Comparison of ENCODE assay signal across 15 cellular contexts in genomic region chr3:136532766-136533165, GRCh38.
DNase-seq lines count a peak whose midpoint lies in the region; ATAC-seq, FAIRE-seq and TF ChIP-seq lines count a peak whose summit lies in the region.
"Had no signal": no experiment of that assay in that cellular context is flagged by ENCODE, and none has a peak within 500 bp of the region (broad histone marks: within the 10 kb centered on the region; RNA-seq: fewer than 3 reads in every experiment).

No MANE protein-coding gene starts in this region.

- H3K4me1 ChIP-seq in GM12878 (ENCODE audit: control insufficient read depth, insufficient read depth, low read length) = no peaks in the 10 kb centered on the region
- H3K4me1 ChIP-seq: HAP-1 had no signal

- no peak overlapping the region for H3K9ac ChIP-seq in GM12878 (ENCODE audit: control insufficient read depth, insufficient read depth, low read length)

- intact Hi-C loops in GM12878 (cut with micrococcal nuclease; ENCODE audit: unreplicated experiment) = no loop called here

- no peak for ATAC-seq in GM12878

- H4K20me1 ChIP-seq in GM12878 (ENCODE audit: control insufficient read depth, insufficient read depth) = no peaks in the 10 kb centered on the region

- H3K36me3 Mint-ChIP-seq in chondrocyte (ENCODE audit: low read depth) = peaks cover 8% of the 10 kb centered on the region

- no peaks in the 10 kb centered on the region for H3K27me3 ChIP-seq in GM12878 (replicated peaks in 1 of 2; ENCODE audit: control insufficient read depth in 2 of 2, insufficient read depth in 2 of 2, low read length in 1 of 2)

- no peak overlapping the region for H3K4me2 ChIP-seq in GM12878 (ENCODE audit: control insufficient read depth, insufficient read depth)

- no peak overlapping the region for H3K27ac Mint-ChIP-seq in chondrocyte (ENCODE audit: unreplicated experiment)
- H3K27ac Mint-ChIP-seq: CD4-positive, alpha-beta memory T cell; HFFc6 had no signal

- in situ Hi-C loops in GM12878 (cut with MboI) = no loop called here

- TF ChIP-seq EP300 in GM12878 (IDR thresholded peaks at IDR 0.05; ENCODE audit: borderline replicate concordance in 1 of 2, control insufficient read depth in 1 of 2, low read depth in 2 of 2, low read length in 2 of 2) = no peak

- no peak overlapping the region for H2AFZ ChIP-seq in GM12878 (ENCODE audit: control insufficient read depth, low read depth, low read length)

- TF ChIP-seq POLR2A in GM12891 (IDR thresholded peaks at IDR 0.05; ENCODE audit: low read depth, low read length) = no peak
- TF ChIP-seq POLR2A in GM12892 (IDR thresholded peaks at IDR 0.05; ENCODE audit: low read depth, low read length) = no peak
- no peak for TF ChIP-seq POLR2A in GM12878 (IDR thresholded peaks at IDR 0.05; ENCODE audit: low read depth, low read length)

- H3K79me2 ChIP-seq in GM12878 (ENCODE audit: control insufficient read depth, insufficient read depth, low read length) = no peaks in the 10 kb centered on the region

- DNase-seq in GM12891 (ENCODE audit: insufficient read length, low spot score) = no peak
- no peak for DNase-seq in GM12892 (ENCODE audit: insufficient read length)
- no peak for DNase-seq in GM12878 (ENCODE audit: low read depth, low spot score)
- no peak for DNase-seq in activated CD4-positive, alpha-beta T cell treated with anti-CD3 and anti-CD28 coated beads for 1 hour
- no peak for DNase-seq in chondrocyte (ENCODE audit: low spot score)
- DNase-seq in GDM1 (lab: John Stamatoyannopoulos, UW) = no peak
- DNase-seq: C1 segment of cervical spinal cord; Calu3; CD4-positive, alpha-beta memory T cell; COR-L47; DMS53; DMS79 treated with DMSO at 0.1 percent for 48 hours; GOT3; HFFc6 had no signal

- POLR2A ChIA-PET in GM12878 (lab: Charles Lee) = no interaction called here

- no peak overlapping the region for H3K4me3 Mint-ChIP-seq in chondrocyte (ENCODE audit: unreplicated experiment)
- H3K4me3 Mint-ChIP-seq: CD4-positive, alpha-beta memory T cell; HFFc6 had no signal

- no TSS peak for BruUV-seq in GM12878 (replicated peaks; lab: Mats Ljungman, UMichigan)

- RAD21 ChIA-PET in GM12878 (lab: Charles Lee; ENCODE audit: unreplicated experiment) = no interaction called here

- H3K4me3 ChIP-seq in GM12878 = no peak overlapping the region
- H3K4me3 ChIP-seq: HAP-1 had no signal

- peaks cover 0 to under 1% of the 10 kb centered on the region in 2 experiments; a peak in 2 of 4 replicates for H3K36me3 ChIP-seq in GM12878 (ENCODE audit: control insufficient read depth in 2 of 2, insufficient read depth in 2 of 2, low read length in 1 of 2)
- H3K36me3 ChIP-seq: HAP-1 had no signal

- WGBS in GM12878 (ENCODE audit: insufficient coverage, insufficient replicate concordance, low lambda C conversion rate, missing lambda C conversion rate) = 95% methylated on average over 1 of the region's 1 CpG

- SMC1A ChIA-PET in GM12878 (lab: Charles Lee; ENCODE audit: uncharacterized antibody, unreplicated experiment) = no interaction called here

- TF ChIP-seq CTCF in GM12878 (IDR thresholded peaks at IDR 0.05 in 2 of 3, conservative IDR thresholded peaks at IDR 0.05 in 1 of 3; ENCODE audit: control insufficient read depth in 2 of 3, extremely low read depth in 1 of 3, insufficient read depth in 1 of 3, low read depth in 3 of 3, low read length in 3 of 3) (no peak), chondrocyte (IDR thresholded peaks at IDR 0.05) (no peak)

- H3K27me3 Mint-ChIP-seq in chondrocyte (ENCODE audit: low read depth) = no peaks in the 10 kb centered on the region
- H3K27me3 Mint-ChIP-seq: CD4-positive, alpha-beta memory T cell had no signal

- no peak for FAIRE-seq in GM12891 (lab: Jason Lieb, UNC)
- FAIRE-seq in GM12892 (lab: Jason Lieb, UNC) = peak; percentile 27
- FAIRE-seq in GM12878 (lab: Jason Lieb, UNC) = peak; percentile 38

- H3K9me3 Mint-ChIP-seq in chondrocyte (ENCODE audit: low read depth) = peaks cover 15% of the 10 kb centered on the region

- H3K4me1 Mint-ChIP-seq in chondrocyte (ENCODE audit: low read depth) = no peaks in the 10 kb centered on the region

- H3K27ac ChIP-seq in GM12878 (ENCODE audit: control insufficient read depth, insufficient read depth) = no peak overlapping the region

- TF ChIP-seq RAD21 in GM12878 (IDR thresholded peaks at IDR 0.05; ENCODE audit: insufficient read depth, low read depth, low read length) = no peak

- peaks cover 1% of the 10 kb centered on the region; the same call in 2 of the 3 replicates for H3K9me3 ChIP-seq in GM12878 (replicated peaks; ENCODE audit: control insufficient read depth, insufficient read depth, low read length)
- H3K9me3 ChIP-seq: HAP-1 had no signal

- CTCF ChIA-PET in GM12878 (lab: Yijun Ruan, JAX) = no interaction called here

TF ChIP-seq in GM12891, 5 proteins besides CTCF, POLR2A, EP300 and RAD21:
- TF ChIP-seq SPI1 (IDR thresholded peaks at IDR 0.05; ENCODE audit: low read depth, low read length) = peak; percentile 54
- TF ChIP-seq POLR2AphosphoS5 (IDR thresholded peaks at IDR 0.05; ENCODE audit: low read depth, low read length) = no peak
TF ChIP-seq in GM12891: peak in this region for 1.

TF ChIP-seq in GM12878, 131 proteins besides CTCF, POLR2A, EP300 and RAD21:
- no peak for TF ChIP-seq POU2F2 (IDR thresholded peaks at IDR 0.05; ENCODE audit: borderline replicate concordance, low read depth, low read length)
- TF ChIP-seq SMC3 (IDR thresholded peaks at IDR 0.05; ENCODE audit: borderline replicate concordance, low read length) = no peak
- TF ChIP-seq CHD1 (IDR thresholded peaks at IDR 0.05; ENCODE audit: low read depth, low read length) = no peak
- no peak for TF ChIP-seq SP1 (IDR thresholded peaks at IDR 0.05; ENCODE audit: low read depth, low read length)
- TF ChIP-seq, protein P1, sequence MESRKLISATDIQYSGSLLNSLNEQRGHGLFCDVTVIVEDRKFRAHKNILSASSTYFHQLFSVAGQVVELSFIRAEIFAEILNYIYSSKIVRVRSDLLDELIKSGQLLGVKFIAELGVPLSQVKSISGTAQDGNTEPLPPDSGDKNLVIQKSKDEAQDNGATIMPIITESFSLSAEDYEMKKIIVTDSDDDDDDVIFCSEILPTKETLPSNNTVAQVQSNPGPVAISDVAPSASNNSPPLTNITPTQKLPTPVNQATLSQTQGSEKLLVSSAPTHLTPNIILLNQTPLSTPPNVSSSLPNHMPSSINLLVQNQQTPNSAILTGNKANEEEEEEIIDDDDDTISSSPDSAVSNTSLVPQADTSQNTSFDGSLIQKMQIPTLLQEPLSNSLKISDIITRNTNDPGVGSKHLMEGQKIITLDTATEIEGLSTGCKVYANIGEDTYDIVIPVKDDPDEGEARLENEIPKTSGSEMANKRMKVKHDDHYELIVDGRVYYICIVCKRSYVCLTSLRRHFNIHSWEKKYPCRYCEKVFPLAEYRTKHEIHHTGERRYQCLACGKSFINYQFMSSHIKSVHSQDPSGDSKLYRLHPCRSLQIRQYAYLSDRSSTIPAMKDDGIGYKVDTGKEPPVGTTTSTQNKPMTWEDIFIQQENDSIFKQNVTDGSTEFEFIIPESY (IDR thresholded peaks at IDR 0.05) = no peak
- no peak for TF ChIP-seq NRF1 (conservative IDR thresholded peaks at IDR 0.05; ENCODE audit: low read depth, low read length)
- TF ChIP-seq MYB (IDR thresholded peaks at IDR 0.05; ENCODE audit: borderline replicate concordance, low read depth, low read length) = no peak
